In genomic region chr9:36102742-36103495, GRCh38 we compare ENCODE assay signal across 8 cellular contexts. TPM values are rescaled to one million over a fixed set of nuclear protein-coding genes. Genes with fewer than 3 reads are reported as not detected.
A peak's percentile ranks its signal among the peaks of the same experiment; 100 is the strongest.
DNase-seq lines count a peak whose midpoint lies in the region; ATAC-seq lines count a peak whose summit lies in the region.

No MANE protein-coding gene starts in this region.

- ATAC-seq in HG02938 (IDR thresholded peaks at IDR 0.05; ENCODE audit: unreplicated experiment) (peak; percentile 56), left colon (peak; percentile 99), HG03139 (IDR thresholded peaks at IDR 0.05; ENCODE audit: unreplicated experiment) (no peak)

- in situ Hi-C loops in G401 (cut with HindIII; ENCODE audit: low sequenced_read_pairs), result no loop called here

- DNase-seq in G401 (ENCODE audit: low spot score), result peak; percentile 93
- peak; percentile 48 for DNase-seq in NCI-H345 treated with DMSO at 0.1 percent for 48 hours (lab: John Stamatoyannopoulos, UW; ENCODE audit: unreplicated experiment)
- DNase-seq in activated CD4-positive, CD25-positive, alpha-beta regulatory T cell treated with anti-CD3 and anti-CD28 coated beads, Interleukin-2, amount 50 U/mL, for 72 hours, result peak; percentile 85
- peak; percentile 78 for DNase-seq in cerebellum (ENCODE audit: low spot score)
- DNase-seq in left colon, result peak; percentile 86 to 93
- DNase-seq in stimulated activated CD4-positive, alpha-beta T cell treated with anti-CD3 and anti-CD28 coated beads, Interleukin-4, amount 100 ng/mL, for 4 hours, result peak; percentile 85 to 87

- intact Hi-C loops in left colon (cut with DNase I, micrococcal nuclease), result loop anchor here in 1 of 2 donors (1.0 kb wide), 1 partner anchor 63 kb away; no protein-coding TSS in a partner anchor

RNA-seq across cellular contexts. Expression of gene GLIPR2, which starts 33.6 kb away (rescaled TPM):
- total RNA-seq in G401 (2014; rRNA removed; shearing (Covaris generic)), result 15.0 and 19.8 TPM in 2 replicates
- total RNA-seq in cerebellum (13.0 TPM), left colon (10 to 100 TPM; 26.0 to 33.3 TPM)
